ENCODE assay signal across 38 cellular contexts in genomic region chr2:48696881-48697280, GRCh38. TPM values are rescaled to one million over a fixed set of nuclear protein-coding genes. Genes with fewer than 3 reads are reported as not detected.
"Had no signal": no experiment of that assay in that cellular context is flagged by ENCODE, and none has a peak within 500 bp of the region (broad histone marks: within the 10 kb centered on the region; RNA-seq: fewer than 3 reads in every experiment).

No MANE protein-coding gene starts in this region.

- ATAC-seq: activated CD8-positive, alpha-beta T cell treated with anti-CD3 and anti-CD28 coated beads for 36 hours; activated naive CD4-positive, alpha-beta T cell treated with anti-CD3 and anti-CD28 coated beads, Interleukin-2, amount 50 U/mL, for 72 hours; activated T-cell treated with anti-CD3 and anti-CD28 coated beads, Interleukin-2, amount 50 U/mL, for 4 hours; activated T-cell treated with anti-CD3 and anti-CD28 coated beads, Interleukin-2, amount 50 U/mL, for 72 hours; activated T-helper 17 cell treated with anti-CD3 and anti-CD28 coated beads, Interleukin-2, amount 50 U/mL, for 72 hours; body of pancreas had no signal

- H3K4me3 Mint-ChIP-seq: activated B cell treated with CpG ODN at 0.5 μM for 24 hours; activated CD4-positive, alpha-beta memory T cell treated with anti-CD3 and anti-CD28 coated beads for 36 hours; activated CD4-positive, alpha-beta T cell treated with anti-CD3 and anti-CD28 coated beads, Interleukin-2, amount 10 ng/mL, durations not matched to agents 24 days and 14 days; activated CD8-positive, alpha-beta T cell treated with anti-CD3 and anti-CD28 coated beads for 36 hours; activated naive CD4-positive, alpha-beta T cell treated with anti-CD3 and anti-CD28 coated beads for 36 hours; activated naive CD8-positive, alpha-beta T cell treated with anti-CD3 and anti-CD28 coated beads for 36 hours; activated T-cell treated with anti-CD3 and anti-CD28 coated beads, Interleukin-2, amount 50 U/mL, for 4 hours; activated T-cell treated with anti-CD3 and anti-CD28 coated beads, Interleukin-2, amount 50 U/mL, for 72 hours; activated T-helper 1 cell treated with anti-CD3 and anti-CD28 coated beads, Interleukin-12 subunit alpha, Interleukin-12 subunit beta, Interleukin-2, Interleukin-4 antibody, amounts not matched to agents 30 ng/mL and 10 ng/mL and 1 ng/mL, durations not matched to agents 14 hours and 24 hours and 36 hours; activated T-helper 17 cell treated with anti-CD3 and anti-CD28 coated beads, Interleukin-2, amount 50 U/mL, for 72 hours; T-helper 1 cell treated with Interleukin-12 subunit alpha and Interleukin-12 subunit beta and Interleukin-4 antibody, amounts not matched to agents 30 μg/mL and 1 μg/mL, for 36 hours; T-helper 2 cell treated with Interferon-gamma antibody and Interleukin-4, amounts not matched to agents 5 μg/mL and 100 μg/mL, for 36 hours had no signal

- H3K4me1 Mint-ChIP-seq: activated B cell treated with CpG ODN at 0.5 μM for 24 hours; activated CD4-positive, alpha-beta T cell treated with anti-CD3 and anti-CD28 coated beads, Interleukin-2, amount 10 ng/mL, durations not matched to agents 24 days and 14 days; activated naive CD8-positive, alpha-beta T cell treated with anti-CD3 and anti-CD28 coated beads for 36 hours; activated T-helper 17 cell treated with anti-CD3 and anti-CD28 coated beads, Interleukin-2, amount 50 U/mL, for 72 hours had no signal

- H3K4me1 ChIP-seq: adrenal gland, body of pancreas, breast epithelium had no signal

- H3K36me3 ChIP-seq: adrenal gland, brain microvascular endothelial cell, breast epithelium had no signal

- H3K9me3 ChIP-seq: adrenal gland, body of pancreas, breast epithelium had no signal

- FAIRE-seq: astrocyte, TTC549 had no signal

- DNase-seq: activated B cell treated with CpG ODN at 0.5 μM for 24 hours; activated CD4-positive, alpha-beta memory T cell treated with anti-CD3 and anti-CD28 coated beads for 36 hours; activated CD4-positive, alpha-beta T cell treated with anti-CD3 and anti-CD28 coated beads for 4 hours; activated CD4-positive, alpha-beta T cell treated with anti-CD3 and anti-CD28 coated beads, Interleukin-2, amount 10 ng/mL, durations not matched to agents 24 days and 14 days; activated CD4-positive, alpha-beta T cell treated with anti-CD3 and anti-CD28 coated beads, Interleukin-2, amount 50 U/mL, for 1 hour; activated CD4-positive, alpha-beta T cell treated with anti-CD3 and anti-CD28 coated beads, Interleukin-2, amount 50 U/mL, for 4 hours; activated CD4-positive, CD25-positive, alpha-beta regulatory T cell treated with anti-CD3 and anti-CD28 coated beads, Interleukin-2, amount 50 U/mL, for 72 hours; activated CD8-positive, alpha-beta memory T cell treated with anti-CD3 and anti-CD28 coated beads, Interleukin-2, amount 50 U/mL, for 4 hours; activated CD8-positive, alpha-beta T cell treated with anti-CD3 and anti-CD28 coated beads for 36 hours; activated effector memory CD4-positive, alpha-beta T cell treated with anti-CD3 and anti-CD28 coated beads, Interleukin-2, amount 50 U/mL, for 16 hours; activated gamma-delta T cell treated with Interleukin-2 at 50 U/mL for 16 hours; activated naive CD4-positive, alpha-beta T cell; activated naive CD4-positive, alpha-beta T cell treated with anti-CD3 and anti-CD28 coated beads for 36 hours; activated naive CD4-positive, alpha-beta T cell treated with anti-CD3 and anti-CD28 coated beads, Interleukin-2, amount 50 U/mL, for 16 hours; activated naive CD8-positive, alpha-beta T cell treated with anti-CD3 and anti-CD28 coated beads for 36 hours; activated T-cell treated with anti-CD3 and anti-CD28 coated beads for 4 hours; activated T-cell treated with anti-CD3 and anti-CD28 coated beads, Interleukin-2, amount 50 U/mL, for 1 hour; activated T-cell treated with anti-CD3 and anti-CD28 coated beads, Interleukin-2, amount 50 U/mL, for 4 hours; activated T-cell treated with anti-CD3 and anti-CD28 coated beads, Interleukin-2, amount 50 U/mL, for 72 hours; adrenal gland; amniotic stem cell; aorta; body of pancreas; brain microvascular endothelial cell; central memory CD4-positive, alpha-beta T cell; T-helper 1 cell; T-helper 2 cell; T-helper 9 cell had no signal

- H3K27me3 Mint-ChIP-seq: activated B cell treated with CpG ODN at 0.5 μM for 24 hours; activated CD4-positive, alpha-beta memory T cell treated with anti-CD3 and anti-CD28 coated beads for 36 hours; activated CD8-positive, alpha-beta T cell treated with anti-CD3 and anti-CD28 coated beads for 36 hours; activated naive CD8-positive, alpha-beta T cell treated with anti-CD3 and anti-CD28 coated beads for 36 hours had no signal

- H3K4me3 ChIP-seq: adrenal gland, body of pancreas, breast epithelium had no signal

- H3K36me3 Mint-ChIP-seq: activated CD4-positive, alpha-beta memory T cell treated with anti-CD3 and anti-CD28 coated beads for 36 hours; activated naive CD4-positive, alpha-beta T cell treated with anti-CD3 and anti-CD28 coated beads, Interleukin-2, amount 50 U/mL, for 72 hours; activated naive CD8-positive, alpha-beta T cell treated with anti-CD3 and anti-CD28 coated beads for 36 hours had no signal

- H3K27ac ChIP-seq: adrenal gland, body of pancreas, brain microvascular endothelial cell, breast epithelium, VCaP had no signal

- H3K27ac Mint-ChIP-seq: activated B cell treated with CpG ODN at 0.5 μM for 24 hours; activated CD4-positive, alpha-beta memory T cell treated with anti-CD3 and anti-CD28 coated beads for 36 hours; activated CD4-positive, alpha-beta T cell treated with anti-CD3 and anti-CD28 coated beads, Interleukin-2, amount 10 ng/mL, durations not matched to agents 24 days and 14 days; activated CD8-positive, alpha-beta T cell treated with anti-CD3 and anti-CD28 coated beads for 36 hours; activated naive CD4-positive, alpha-beta T cell treated with anti-CD3 and anti-CD28 coated beads for 36 hours; activated naive CD4-positive, alpha-beta T cell treated with anti-CD3 and anti-CD28 coated beads, Interleukin-2, amount 50 U/mL, for 72 hours; activated naive CD8-positive, alpha-beta T cell treated with anti-CD3 and anti-CD28 coated beads for 36 hours; activated T-cell treated with anti-CD3 and anti-CD28 coated beads, Interleukin-2, amount 50 U/mL, for 72 hours; activated T-helper 1 cell treated with anti-CD3 and anti-CD28 coated beads, Interleukin-12 subunit alpha, Interleukin-12 subunit beta, Interleukin-2, Interleukin-4 antibody, amounts not matched to agents 30 ng/mL and 10 ng/mL and 1 ng/mL, durations not matched to agents 14 hours and 24 hours and 36 hours; activated T-helper 17 cell treated with anti-CD3 and anti-CD28 coated beads, Interleukin-2, amount 50 U/mL, for 72 hours; T-helper 1 cell treated with Interleukin-12 subunit alpha and Interleukin-12 subunit beta and Interleukin-4 antibody, amounts not matched to agents 30 μg/mL and 1 μg/mL, for 36 hours; T-helper 2 cell treated with Interferon-gamma antibody and Interleukin-4, amounts not matched to agents 5 μg/mL and 100 μg/mL, for 36 hours had no signal

- H3K27me3 ChIP-seq: adrenal gland, body of pancreas, brain microvascular endothelial cell, breast epithelium had no signal

- H3K9me3 Mint-ChIP-seq: activated B cell treated with CpG ODN at 0.5 μM for 24 hours; activated CD4-positive, alpha-beta memory T cell treated with anti-CD3 and anti-CD28 coated beads for 36 hours; activated CD4-positive, alpha-beta T cell treated with anti-CD3 and anti-CD28 coated beads, Interleukin-2, amount 10 ng/mL, durations not matched to agents 24 days and 14 days; activated CD8-positive, alpha-beta T cell treated with anti-CD3 and anti-CD28 coated beads for 36 hours; activated naive CD4-positive, alpha-beta T cell treated with anti-CD3 and anti-CD28 coated beads for 36 hours; activated naive CD8-positive, alpha-beta T cell treated with anti-CD3 and anti-CD28 coated beads for 36 hours; activated T-cell treated with anti-CD3 and anti-CD28 coated beads, Interleukin-2, amount 50 U/mL, for 4 hours; activated T-helper 1 cell treated with anti-CD3 and anti-CD28 coated beads, Interleukin-12 subunit alpha, Interleukin-12 subunit beta, Interleukin-2, Interleukin-4 antibody, amounts not matched to agents 30 ng/mL and 10 ng/mL and 1 ng/mL, durations not matched to agents 14 hours and 24 hours and 36 hours; activated T-helper 17 cell treated with anti-CD3 and anti-CD28 coated beads, Interleukin-2, amount 50 U/mL, for 72 hours; T-helper 1 cell treated with Interleukin-12 subunit alpha and Interleukin-12 subunit beta and Interleukin-4 antibody, amounts not matched to agents 30 μg/mL and 1 μg/mL, for 36 hours; T-helper 2 cell treated with Interferon-gamma antibody and Interleukin-4, amounts not matched to agents 5 μg/mL and 100 μg/mL, for 36 hours had no signal

RNA-seq across cellular contexts. Expression of gene LHCGR, which starts 58.6 kb away (rescaled TPM):
- total RNA-seq: activated B cell treated with CpG ODN at 0.5 μM for 24 hours; activated CD4-positive, alpha-beta memory T cell treated with anti-CD3 and anti-CD28 coated beads for 36 hours; activated CD4-positive, alpha-beta T cell treated with anti-CD3 and anti-CD28 coated beads, Interleukin-2, amount 10 ng/mL, durations not matched to agents 24 days and 14 days; activated CD8-positive, alpha-beta memory T cell treated with anti-CD3 and anti-CD28 coated beads for 36 hours; activated CD8-positive, alpha-beta T cell treated with anti-CD3 and anti-CD28 coated beads for 36 hours; activated naive CD4-positive, alpha-beta T cell treated with anti-CD3 and anti-CD28 coated beads for 36 hours; activated naive CD4-positive, alpha-beta T cell treated with anti-CD3 and anti-CD28 coated beads, Interleukin-2, amount 50 U/mL, for 72 hours; activated naive CD8-positive, alpha-beta T cell treated with anti-CD3 and anti-CD28 coated beads for 36 hours; activated T-cell treated with anti-CD3 and anti-CD28 coated beads, Interleukin-2, amount 50 U/mL, for 4 hours; activated T-cell treated with anti-CD3 and anti-CD28 coated beads, Interleukin-2, amount 50 U/mL, for 72 hours; activated T-helper 1 cell treated with anti-CD3 and anti-CD28 coated beads, Interleukin-12 subunit alpha, Interleukin-12 subunit beta, Interleukin-2, Interleukin-4 antibody, amounts not matched to agents 30 ng/mL and 10 ng/mL and 1 ng/mL, durations not matched to agents 14 hours and 24 hours and 36 hours; activated T-helper 17 cell treated with anti-CD3 and anti-CD28 coated beads, Interleukin-2, amount 50 U/mL, for 72 hours; astrocyte; body of pancreas had no signal
- polyA plus RNA-seq: aorta had no signal
